18 cellular contexts compared by ENCODE assay signal in genomic region chr1:6039031-6039430, GRCh38.
DNase-seq lines count a peak whose midpoint lies in the region; ATAC-seq and TF ChIP-seq lines count a peak whose summit lies in the region.
"Had no signal": no experiment of that assay in that cellular context is flagged by ENCODE, and none has a peak within 500 bp of the region (broad histone marks: within the 10 kb centered on the region; RNA-seq: fewer than 3 reads in every experiment).

No MANE protein-coding gene starts in this region.

- H3K36me3 Mint-ChIP-seq in effector memory CD8-positive, alpha-beta T cell (ENCODE audit: insufficient read depth), result peaks cover 54% of the 10 kb centered on the region
- peaks cover 52 to 68% of the 10 kb centered on the region in 2 donors for H3K36me3 Mint-ChIP-seq in stimulated activated naive B cell treated with anti-CD40 and anti-IgM and Interleukin-4, amounts not matched to agents 10 μg/mL and 1 μg/mL and 100 μg/mL, for 72 hours

- peaks cover 40 to 90% (median 76%) of the 10 kb centered on the region in 11 experiments for H3K36me3 ChIP-seq in BLaER1 treated with 17β-estradiol and CSF1 and Interleukin-3, amounts not matched to agents 10 nM and 100 nM
- H3K36me3 ChIP-seq in Loucy (ENCODE audit: insufficient read depth, low read length), result peaks cover 67% of the 10 kb centered on the region; the same call in 1 of the 2 replicates
- H3K36me3 ChIP-seq: BE2C had no signal

- H3K9me2 ChIP-seq in Loucy (replicated peaks; ENCODE audit: low read depth, low read length), result no peaks in the 10 kb centered on the region

- TF ChIP-seq CTCF in Loucy (conservative IDR thresholded peaks at IDR 0.05; ENCODE audit: low read length), result no peak

- peaks cover 17% of the 10 kb centered on the region for H3F3A ChIP-seq in Loucy (ENCODE audit: low read depth)

- no peak for ATAC-seq in effector memory CD8-positive, alpha-beta T cell (replicated peaks)
- ATAC-seq in stimulated activated naive B cell treated with anti-CD40 and anti-IgM and Interleukin-4, amounts not matched to agents 10 μg/mL and 1 μg/mL and 100 μg/mL, for 72 hours (replicated peaks), result no peak
- ATAC-seq: GM12878, GM23338, HCT116 had no signal

- DNase-seq in effector memory CD8-positive, alpha-beta T cell, result no peak
- DNase-seq in stimulated activated naive B cell treated with anti-CD40 and anti-IgM and Interleukin-4, amounts not matched to agents 10 μg/mL and 1 μg/mL and 100 μg/mL, for 72 hours, result no peak
- DNase-seq in hippocampal formation (lab: John Stamatoyannopoulos, UW), result no peak
- no peak for DNase-seq in LoVo (ENCODE audit: low spot score)
- no peak for DNase-seq in stimulated activated CD4-positive, alpha-beta T cell treated with anti-CD3 and anti-CD28 coated beads, Interleukin-15, amount 100 ng/mL, for 24 hours
- DNase-seq: ACHN; BE2C; CD4-positive, alpha-beta memory T cell; DMS79 treated with DMSO at 0.1 percent for 48 hours; GF-D8; HFFc6 had no signal

- no peak overlapping the region for H3K4me3 Mint-ChIP-seq in effector memory CD8-positive, alpha-beta T cell
- no peak overlapping the region for H3K4me3 Mint-ChIP-seq in stimulated activated naive B cell treated with anti-CD40 and anti-IgM and Interleukin-4, amounts not matched to agents 10 μg/mL and 1 μg/mL and 100 μg/mL, for 72 hours
- H3K4me3 Mint-ChIP-seq: CD14-positive monocyte; CD4-positive, alpha-beta memory T cell; GM23338; HFFc6 had no signal

- H2AFZ ChIP-seq in Loucy (ENCODE audit: low read length), result no peak overlapping the region
- H2AFZ ChIP-seq: GM23338 had no signal

- H3K27ac ChIP-seq in BLaER1 treated with 17β-estradiol and CSF1 and Interleukin-3, amounts not matched to agents 10 nM and 100 nM, result peak overlapping the region in 10 of 11 experiments; percentile 37 to 90 (median 84); a peak in 20 of 22 replicates
- H3K27ac ChIP-seq: HL-60 had no signal

- H3K9me3 Mint-ChIP-seq in effector memory CD8-positive, alpha-beta T cell, result no peaks in the 10 kb centered on the region
- no peaks in the 10 kb centered on the region for H3K9me3 Mint-ChIP-seq in stimulated activated naive B cell treated with anti-CD40 and anti-IgM and Interleukin-4, amounts not matched to agents 10 μg/mL and 1 μg/mL and 100 μg/mL, for 72 hours
- H3K9me3 Mint-ChIP-seq: CD14-positive monocyte; CD4-positive, alpha-beta memory T cell; GM23338; HFFc6 had no signal

- H3K27me3 ChIP-seq in BLaER1 treated with 17β-estradiol and CSF1 and Interleukin-3, amounts not matched to agents 10 nM and 100 nM, result no peaks in the 10 kb centered on the region
- H3K27me3 ChIP-seq in Loucy (ENCODE audit: insufficient read depth, low read length, poor library complexity, severe bottlenecking), result no peaks in the 10 kb centered on the region
- H3K27me3 ChIP-seq: BE2C had no signal

- H3K27ac Mint-ChIP-seq in effector memory CD8-positive, alpha-beta T cell, result peak overlapping the region; percentile 60 to 78
- H3K27ac Mint-ChIP-seq in stimulated activated naive B cell treated with anti-CD40 and anti-IgM and Interleukin-4, amounts not matched to agents 10 μg/mL and 1 μg/mL and 100 μg/mL, for 72 hours, result peak overlapping the region; percentile 20
- H3K27ac Mint-ChIP-seq: CD4-positive, alpha-beta memory T cell; GM23338; HFFc6 had no signal

- no peaks in the 10 kb centered on the region for H3K27me3 Mint-ChIP-seq in effector memory CD8-positive, alpha-beta T cell
- no peaks in the 10 kb centered on the region for H3K27me3 Mint-ChIP-seq in stimulated activated naive B cell treated with anti-CD40 and anti-IgM and Interleukin-4, amounts not matched to agents 10 μg/mL and 1 μg/mL and 100 μg/mL, for 72 hours
- H3K27me3 Mint-ChIP-seq: CD4-positive, alpha-beta memory T cell had no signal

- peak overlapping the region in 7 of 10 experiments; percentile 22 to 53 (median 47); a peak in 10 of 20 replicates for H3K4me3 ChIP-seq in BLaER1 treated with 17β-estradiol and CSF1 and Interleukin-3, amounts not matched to agents 10 nM and 100 nM
- H3K4me3 ChIP-seq in Loucy (ENCODE audit: low read length, poor library complexity, severe bottlenecking), result no peak overlapping the region
- H3K4me3 ChIP-seq: GM12878, GM23338 had no signal

- peaks cover 95 to 100% (median 98%) of the 10 kb centered on the region in 11 experiments for H4K20me1 ChIP-seq in BLaER1 treated with 17β-estradiol and CSF1 and Interleukin-3, amounts not matched to agents 10 nM and 100 nM
- peaks cover 93% of the 10 kb centered on the region for H4K20me1 ChIP-seq in Loucy (ENCODE audit: insufficient read depth, low read length, poor library complexity, severe bottlenecking)

- peak overlapping the region; percentile 53 to 82 (median 71); a peak in 20 of 22 replicates for H3K9ac ChIP-seq in BLaER1 treated with 17β-estradiol and CSF1 and Interleukin-3, amounts not matched to agents 10 nM and 100 nM
- peak overlapping the region; percentile 6 for H3K9ac ChIP-seq in Loucy (ENCODE audit: low read depth, low read length, poor library complexity, severe bottlenecking)

- H3K4me2 ChIP-seq in BLaER1 treated with 17β-estradiol and CSF1 and Interleukin-3, amounts not matched to agents 10 nM and 100 nM, result peak overlapping the region; percentile 80 to 99 (median 97)
- peak overlapping the region; percentile 78 for H3K4me2 ChIP-seq in Loucy (ENCODE audit: low read depth, low read length, poor library complexity, severe bottlenecking)
- H3K4me2 ChIP-seq: GM23338 had no signal

- peaks cover 93% of the 10 kb centered on the region for H3K79me2 ChIP-seq in Loucy (ENCODE audit: insufficient read depth, low read length)

- H3K4me1 ChIP-seq in BLaER1 treated with 17β-estradiol and CSF1 and Interleukin-3, amounts not matched to agents 10 nM and 100 nM, result peaks cover 78 to 99% (median 98%) of the 10 kb centered on the region in 10 experiments
- peaks cover 79% of the 10 kb centered on the region for H3K4me1 ChIP-seq in Loucy (ENCODE audit: insufficient read depth, low read length, poor library complexity, severe bottlenecking)

- peaks cover 47 to 52% of the 10 kb centered on the region in 2 donors for H3K4me1 Mint-ChIP-seq in effector memory CD8-positive, alpha-beta T cell (ENCODE audit: low read depth in 2 of 2)
- peaks cover 26 to 43% of the 10 kb centered on the region in 2 donors for H3K4me1 Mint-ChIP-seq in stimulated activated naive B cell treated with anti-CD40 and anti-IgM and Interleukin-4, amounts not matched to agents 10 μg/mL and 1 μg/mL and 100 μg/mL, for 72 hours

- no peaks in the 10 kb centered on the region for H3K9me3 ChIP-seq in BLaER1 treated with 17β-estradiol and CSF1 and Interleukin-3, amounts not matched to agents 10 nM and 100 nM (replicated peaks in 1 of 11)
- H3K9me3 ChIP-seq in Loucy (ENCODE audit: insufficient read depth, low read depth, low read length), result no peaks in the 10 kb centered on the region
- H3K9me3 ChIP-seq: BE2C had no signal
